In genomic region chr11:76791861-76792260, GRCh38 we compare ENCODE assay signal across 10 cellular contexts. TPM values are rescaled to one million over a fixed set of nuclear protein-coding genes. Genes with fewer than 3 reads are reported as not detected.
A peak's percentile ranks its signal among the peaks of the same experiment; 100 is the strongest.
DNase-seq lines count a peak whose midpoint lies in the region; ATAC-seq and TF ChIP-seq lines count a peak whose summit lies in the region.
"Had no signal": no experiment of that assay in that cellular context is flagged by ENCODE, and none has a peak within 500 bp of the region (broad histone marks: within the 10 kb centered on the region; RNA-seq: fewer than 3 reads in every experiment).

No MANE protein-coding gene starts in this region.

- peaks cover 6% of the 10 kb centered on the region for H3K4me1 Mint-ChIP-seq in activated naive CD8-positive, alpha-beta T cell treated with anti-CD3 and anti-CD28 coated beads for 36 hours

- H3K27me3 Mint-ChIP-seq in activated naive CD8-positive, alpha-beta T cell treated with anti-CD3 and anti-CD28 coated beads for 36 hours, result peaks cover 4% of the 10 kb centered on the region
- H3K27me3 Mint-ChIP-seq: type B pancreatic cell had no signal

- H3K27ac Mint-ChIP-seq in activated naive CD8-positive, alpha-beta T cell treated with anti-CD3 and anti-CD28 coated beads for 36 hours, result no peak overlapping the region
- H3K27ac Mint-ChIP-seq: type B pancreatic cell had no signal

- intact Hi-C loops in posterior vena cava (cut with DNase I), result no loop called here

- no peak overlapping the region for H3K4me3 Mint-ChIP-seq in activated naive CD8-positive, alpha-beta T cell treated with anti-CD3 and anti-CD28 coated beads for 36 hours
- H3K4me3 Mint-ChIP-seq: activated T-cell treated with anti-CD3 and anti-CD28 coated beads, Interleukin-2, amount 50 U/mL, for 4 hours had no signal

- no peaks in the 10 kb centered on the region for H3K9me3 Mint-ChIP-seq in activated naive CD8-positive, alpha-beta T cell treated with anti-CD3 and anti-CD28 coated beads for 36 hours
- H3K9me3 Mint-ChIP-seq: activated T-cell treated with anti-CD3 and anti-CD28 coated beads, Interleukin-2, amount 50 U/mL, for 4 hours had no signal

- H3K36me3 Mint-ChIP-seq in activated naive CD8-positive, alpha-beta T cell treated with anti-CD3 and anti-CD28 coated beads for 36 hours, result no peaks in the 10 kb centered on the region

- ATAC-seq in HG02759 (IDR thresholded peaks at IDR 0.05; ENCODE audit: unreplicated experiment), result no peak
- ATAC-seq: activated T-cell treated with anti-CD3 and anti-CD28 coated beads, Interleukin-2, amount 50 U/mL, for 4 hours had no signal

- peak; percentile 81 for DNase-seq in EH (ENCODE audit: low read depth)
- DNase-seq in RPMI7951 (ENCODE audit: low read depth), result peak; percentile 88
- DNase-seq in erythroblast (lab: John Stamatoyannopoulos, UW), result peak; percentile 68 to 79
- DNase-seq in posterior vena cava (ENCODE audit: low spot score), result peak; percentile 82
- DNase-seq in activated naive CD8-positive, alpha-beta T cell treated with anti-CD3 and anti-CD28 coated beads for 36 hours, result no peak
- no peak for DNase-seq in iPS-NIHi11 (ENCODE audit: low spot score)
- DNase-seq in epidermal melanocyte (ENCODE audit: insufficient read length, low spot score), result no peak
- DNase-seq: activated T-cell treated with anti-CD3 and anti-CD28 coated beads, Interleukin-2, amount 50 U/mL, for 4 hours had no signal

- TF ChIP-seq POLR2A in erythroblast (IDR thresholded peaks at IDR 0.05; ENCODE audit: low read length), result no peak

RNA-seq across cellular contexts. Expression of gene TSKU, which starts 8.7 kb away (rescaled TPM):
- total RNA-seq in RPMI7951 (2014; rRNA removed; shearing (Covaris generic)), result 45.2 and 52.2 TPM in 2 replicates
- total RNA-seq in posterior vena cava, result 10 to 100 TPM; 64.0 to 77.6 TPM
- 1 to 10 TPM; 2.7 to 3.7 TPM for total RNA-seq in activated naive CD8-positive, alpha-beta T cell treated with anti-CD3 and anti-CD28 coated beads for 36 hours

Comparison
In these comparisons a context has a peak if more than half of its experiments do, and no peak if none do; other contexts are left out.
1. DNase-seq: peak in EH (single experiment), RPMI7951 (single experiment), erythroblast (2 of 2) and posterior vena cava (single experiment); none in activated naive CD8-positive, alpha-beta T cell treated with anti-CD3 and anti-CD28 coated beads for 36 hours (single experiment), iPS-NIHi11 (single experiment) and epidermal melanocyte (single experiment).